In the genomic region with DNA sequence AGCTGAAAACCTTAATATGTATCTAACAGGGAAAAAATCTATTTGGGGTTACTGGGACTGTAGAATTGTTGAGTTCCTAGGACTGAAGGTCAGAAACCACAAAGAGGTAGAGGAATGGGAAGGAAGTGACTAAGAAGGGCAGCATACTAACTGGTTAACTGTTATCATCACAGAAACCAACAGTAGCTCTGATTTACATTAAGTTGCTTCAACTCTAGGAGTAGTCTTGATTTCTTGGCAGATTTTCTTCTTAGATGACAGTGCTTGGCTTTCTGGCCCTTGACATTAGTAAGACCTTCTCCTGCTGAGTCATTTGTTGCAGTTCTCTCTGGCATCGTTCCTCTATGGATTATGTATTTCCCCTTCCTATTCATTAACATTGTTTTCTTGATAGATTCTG, we compare ENCODE assay signal across 10 cellular contexts.
A peak's percentile ranks its signal among the peaks of the same experiment; 100 is the strongest.
DNase-seq lines count a peak whose midpoint lies in the region; ATAC-seq and TF ChIP-seq lines count a peak whose summit lies in the region.
"Had no signal": no experiment of that assay in that cellular context is flagged by ENCODE, and none has a peak within 500 bp of the region (broad histone marks: within the 10 kb centered on the region; RNA-seq: fewer than 3 reads in every experiment).

No MANE protein-coding gene starts in this region.

- no peak for TF ChIP-seq POLR2A in uterus (IDR thresholded peaks at IDR 0.05)

- DNase-seq in BJ (ENCODE audit: low read depth) (peak; percentile 48), SJSA1 (ENCODE audit: low read depth in 1 of 2, low spot score in 2 of 2) (peak in 1 of 2 experiments; percentile 71), foreskin melanocyte (peak; percentile 5), substantia nigra (lab: John Stamatoyannopoulos, UW) (no peak), uterus (no peak), NCI-H82 treated with DMSO at 0.1 percent for 48 hours (lab: John Stamatoyannopoulos, UW; ENCODE audit: unreplicated experiment) (no peak)
- DNase-seq: effector memory CD8-positive, alpha-beta T cell; NCI-H2081 had no signal

- intact Hi-C loops in uterus (cut with DNase I; ENCODE audit: low total_unique reads), result no loop called here

- H3K4me1 ChIP-seq in SJSA1 (replicated peaks), result peaks cover 35% of the 10 kb centered on the region
- H3K4me1 ChIP-seq in uterus, result no peaks in the 10 kb centered on the region

- H3K4me3 ChIP-seq in BJ (ENCODE audit: low read depth, low read length), result no peak overlapping the region
- no peak overlapping the region for H3K4me3 ChIP-seq in SJSA1
- H3K4me3 ChIP-seq in uterus, result no peak overlapping the region

- CTCF ChIA-PET in BJ (lab: Yijun Ruan, JAX), result interaction anchor here (0.6 to 1.4 kb wide), 4 partner anchors 14 to 1064 kb away, joined by 3 to 5 read pairs (median 4); no protein-coding TSS in a partner anchor

- no peak for TF ChIP-seq CTCF in BJ (IDR thresholded peaks at IDR 0.05; ENCODE audit: insufficient read depth, low read depth, low read length)
- no peak for TF ChIP-seq CTCF in uterus (IDR thresholded peaks at IDR 0.05)

- H3K36me3 ChIP-seq in BJ (ENCODE audit: control insufficient read depth, insufficient read depth, low read length), result no peaks in the 10 kb centered on the region
- H3K36me3 ChIP-seq in SJSA1, result no peaks in the 10 kb centered on the region
- H3K36me3 ChIP-seq in uterus, result no peaks in the 10 kb centered on the region

- ATAC-seq in HG02938 (IDR thresholded peaks at IDR 0.05; ENCODE audit: unreplicated experiment) (peak; percentile 53), HG02623 (IDR thresholded peaks at IDR 0.05; ENCODE audit: unreplicated experiment) (no peak)
- ATAC-seq: effector memory CD8-positive, alpha-beta T cell had no signal

- no peaks in the 10 kb centered on the region for H3K27me3 ChIP-seq in BJ (ENCODE audit: control insufficient read depth, insufficient read depth, low read length)
- H3K27me3 ChIP-seq in SJSA1 (replicated peaks), result no peaks in the 10 kb centered on the region
- H3K27me3 ChIP-seq in uterus, result no peaks in the 10 kb centered on the region

- POLR2A ChIA-PET in BJ (lab: Charles Lee), result interaction anchor here (0.6 kb wide), 1 partner anchor 177 kb away, joined by 3 read pairs; no protein-coding TSS in a partner anchor

- H3K9me3 ChIP-seq in SJSA1 (replicated peaks) (no peaks in the 10 kb centered on the region), uterus (no peaks in the 10 kb centered on the region)

- H3K27ac ChIP-seq in SJSA1 (peak overlapping the region; percentile 73), substantia nigra (ENCODE audit: low read depth, low read length, poor library complexity, severe bottlenecking) (no peak overlapping the region), uterus (no peak overlapping the region)

Comparison
In these comparisons a context has a peak if more than half of its experiments do, and no peak if none do; other contexts are left out.
1. DNase-seq: peak in BJ (single experiment) and foreskin melanocyte (single experiment); none in substantia nigra (0 of 49), uterus (0 of 2) and NCI-H82 treated with DMSO at 0.1 percent for 48 hours (single experiment).